Comparison of ENCODE assay signal across 8 cellular contexts in genomic region chr4:185143596-185143969, GRCh38.
DNase-seq lines count a peak whose midpoint lies in the region; ATAC-seq and TF ChIP-seq lines count a peak whose summit lies in the region.

No MANE protein-coding gene starts in this region.

- H3K27me3 Mint-ChIP-seq in central memory CD8-positive, alpha-beta T cell, result peaks cover 3% of the 10 kb centered on the region

- CTCF ChIA-PET in RWPE1 (lab: Yijun Ruan, JAX), result interaction anchor here (0.5 to 1.1 kb wide), 5 partner anchors 7 to 435 kb away, joined by 3 to 9 read pairs (median 5); no protein-coding TSS in a partner anchor

- TF ChIP-seq CTCF in RWPE1 (conservative IDR thresholded peaks at IDR 0.05; ENCODE audit: low read depth), result no peak

- H3K36me3 Mint-ChIP-seq in central memory CD8-positive, alpha-beta T cell (ENCODE audit: insufficient read depth), result peaks cover 8% of the 10 kb centered on the region

- no peaks in the 10 kb centered on the region for H3K9me3 Mint-ChIP-seq in central memory CD8-positive, alpha-beta T cell

- peak overlapping the region; percentile 24; the same call in 1 of the 2 replicates for H3K27ac ChIP-seq in RWPE1

- ATAC-seq in HG02973 (IDR thresholded peaks at IDR 0.05; ENCODE audit: unreplicated experiment) (peak; percentile 20), GM18519 (IDR thresholded peaks at IDR 0.05; ENCODE audit: low FRiP score, unreplicated experiment) (no peak)
- ATAC-seq in central memory CD8-positive, alpha-beta T cell (replicated peaks; ENCODE audit: extremely low read depth, poor library complexity, severe bottlenecking), result peak; percentile 35

- H3K4me3 Mint-ChIP-seq in central memory CD8-positive, alpha-beta T cell, result peak overlapping the region; percentile 87

- POLR2A ChIA-PET in RWPE1 (lab: Yijun Ruan, JAX; ENCODE audit: low non-redundant PET), result interaction anchor here (1.6 kb wide), 1 partner anchor 9 kb away, joined by 5 read pairs; no protein-coding TSS in a partner anchor

- DNase-seq in NCI-H510A treated with DMSO at 0.1 percent for 48 hours (lab: John Stamatoyannopoulos, UW) (peak; percentile 26), NCI-H510A (lab: John Stamatoyannopoulos, UW) (no peak), RWPE1 (ENCODE audit: low spot score) (peak; percentile 22), kidney tubule cell (ENCODE audit: low spot score) (peak; percentile 50)
- DNase-seq in central memory CD8-positive, alpha-beta T cell (ENCODE audit: low spot score in 2 of 2), result no peak
- DNase-seq in stimulated activated CD8-positive, alpha-beta memory T cell treated with anti-CD3 and anti-CD28 coated beads, Interleukin-4, amount 100 ng/mL, for 48 hours, result peak; percentile 42

- peak overlapping the region; percentile 62 for H3K27ac Mint-ChIP-seq in central memory CD8-positive, alpha-beta T cell (ENCODE audit: low read depth)

- peaks cover 13% of the 10 kb centered on the region for H3K4me1 Mint-ChIP-seq in central memory CD8-positive, alpha-beta T cell

Comparison
In these comparisons a context has a peak if more than half of its experiments do, and no peak if none do; other contexts are left out.
1. DNase-seq: peak in NCI-H510A treated with DMSO at 0.1 percent for 48 hours (single experiment), RWPE1 (single experiment), kidney tubule cell (single experiment) and stimulated activated CD8-positive, alpha-beta memory T cell treated with anti-CD3 and anti-CD28 coated beads, Interleukin-4, amount 100 ng/mL, for 48 hours (single experiment); none in NCI-H510A (single experiment) and central memory CD8-positive, alpha-beta T cell (0 of 2).